ENCODE assay signal across 8 cellular contexts in genomic region chr16:3443108-3444031, GRCh38. TPM values are rescaled to one million over a fixed set of nuclear protein-coding genes. Genes with fewer than 3 reads are reported as not detected.
DNase-seq lines count a peak whose midpoint lies in the region; ATAC-seq lines count a peak whose summit lies in the region.

NAA60 (plus strand) TSS chr16:3443680; CDS start chr16:3476228, 32,548 bp downstream.
ZNF597 (minus strand) TSS chr16:3443504; CDS start chr16:3443153, 351 bp downstream.

- peak within 1 kb of the TSS; percentile 88 for H3K4me3 Mint-ChIP-seq in activated CD4-positive, alpha-beta T cell treated with anti-CD3 and anti-CD28 coated beads, Interleukin-2, amount 10 ng/mL, durations not matched to agents 7 days and 5 days

- peaks cover 24% of the 10 kb centered on the region for H3K4me1 Mint-ChIP-seq in activated CD4-positive, alpha-beta T cell treated with anti-CD3 and anti-CD28 coated beads, Interleukin-2, amount 10 ng/mL, durations not matched to agents 7 days and 5 days

- POLR2A ChIA-PET in activated CD4-positive, alpha-beta T cell treated with anti-CD3 and anti-CD28 coated beads, Interleukin-2, amount 10 ng/mL, durations not matched to agents 7 days and 5 days (lab: Charles Lee), result interaction anchor here (0.6 to 2.4 kb wide), 6 partner anchors 11 to 282 kb away, joined by 3 to 6 read pairs (median 3); partner anchors contain the start of genes ZNF174, ZNF263 and ZSCAN32

- peaks cover 26% of the 10 kb centered on the region for H3K9me3 Mint-ChIP-seq in activated CD4-positive, alpha-beta T cell treated with anti-CD3 and anti-CD28 coated beads, Interleukin-2, amount 10 ng/mL, durations not matched to agents 7 days and 5 days

- H3K27ac Mint-ChIP-seq in activated CD4-positive, alpha-beta T cell treated with anti-CD3 and anti-CD28 coated beads, Interleukin-2, amount 10 ng/mL, durations not matched to agents 7 days and 5 days, result peak within 1 kb of the TSS; percentile 93

- peaks cover 52% of the 10 kb centered on the region for H3K36me3 Mint-ChIP-seq in activated CD4-positive, alpha-beta T cell treated with anti-CD3 and anti-CD28 coated beads, Interleukin-2, amount 10 ng/mL, durations not matched to agents 7 days and 5 days (ENCODE audit: low read depth)

- peak; percentile 84 for ATAC-seq in GM18858 (IDR thresholded peaks at IDR 0.05; ENCODE audit: unreplicated experiment)
- ATAC-seq in HG03103 (IDR thresholded peaks at IDR 0.05; ENCODE audit: low read depth, unreplicated experiment), result peak; percentile 61

- peak; percentile 93 for DNase-seq in A172 (ENCODE audit: low spot score)
- peak; percentile 84 for DNase-seq in NCI-H345 (lab: John Stamatoyannopoulos, UW)
- DNase-seq in activated CD4-positive, alpha-beta T cell treated with anti-CD3 and anti-CD28 coated beads, Interleukin-2, amount 10 ng/mL, durations not matched to agents 7 days and 5 days, result peak; percentile 84
- peak; percentile 90 for DNase-seq in dedifferentiated amniotic fluid mesenchymal stem cell (ENCODE audit: extremely low spot score)
- DNase-seq in left kidney (ENCODE audit: low read depth, low spot score), result peak; percentile 97
- DNase-seq in stimulated activated CD4-positive, alpha-beta T cell treated with anti-CD3 and anti-CD28 coated beads, Interleukin-1b, Interleukin-23, amount 100 ng/mL, for 48 hours, result peak; percentile 87

- CTCF ChIA-PET in activated CD4-positive, alpha-beta T cell treated with anti-CD3 and anti-CD28 coated beads, Interleukin-2, amount 10 ng/mL, durations not matched to agents 7 days and 5 days (lab: Charles Lee), result interaction anchor here (0.5 to 2.8 kb wide), 9 partner anchors 9 to 1616 kb away, joined by 3 to 7 read pairs (median 3); no protein-coding TSS in a partner anchor

- H3K27me3 Mint-ChIP-seq in activated CD4-positive, alpha-beta T cell treated with anti-CD3 and anti-CD28 coated beads, Interleukin-2, amount 10 ng/mL, durations not matched to agents 7 days and 5 days, result no peaks in the 10 kb centered on the region

RNA-seq across cellular contexts. Expression of gene NAA60, which starts in this region (rescaled TPM):
- 9.1 and 11.4 TPM in 2 replicates for total RNA-seq in A172 (2014; rRNA removed; shearing (Covaris generic))
- total RNA-seq in activated CD4-positive, alpha-beta T cell treated with anti-CD3 and anti-CD28 coated beads, Interleukin-2, amount 10 ng/mL, durations not matched to agents 7 days and 5 days, result 10 to 100 TPM; 42.6 to 59.1 TPM

RNA-seq across cellular contexts. Expression of gene ZNF597, which starts in this region (rescaled TPM):
- total RNA-seq in A172 (2014; rRNA removed; shearing (Covaris generic)), result 3.2 and 5.6 TPM in 2 replicates
- total RNA-seq in activated CD4-positive, alpha-beta T cell treated with anti-CD3 and anti-CD28 coated beads, Interleukin-2, amount 10 ng/mL, durations not matched to agents 7 days and 5 days, result 1 to 10 TPM; 2.5 to 2.7 TPM

Comparison
In these comparisons a context has a peak if more than half of its experiments do, and no peak if none do; other contexts are left out.
1. Peak in every context shown above with its lines: DNase-seq and ATAC-seq.